Comparison of ENCODE assay signal across 25 cellular contexts in genomic region chr1:243393093-243393492, GRCh38.
A peak's percentile ranks its signal among the peaks of the same experiment; 100 is the strongest.
DNase-seq lines count a peak whose midpoint lies in the region; ATAC-seq, FAIRE-seq and TF ChIP-seq lines count a peak whose summit lies in the region.
"Had no signal": no experiment of that assay in that cellular context is flagged by ENCODE, and none has a peak within 500 bp of the region (broad histone marks: within the 10 kb centered on the region; RNA-seq: fewer than 3 reads in every experiment).

No MANE protein-coding gene starts in this region.

- peak; percentile 51 for DNase-seq in NCI-H82 (lab: John Stamatoyannopoulos, UW)
- no peak for DNase-seq in NCI-H82 treated with DMSO at 0.1 percent for 48 hours (lab: John Stamatoyannopoulos, UW; ENCODE audit: unreplicated experiment)
- DNase-seq in NCI-H446 (lab: John Stamatoyannopoulos, UW): peak; percentile 95
- DNase-seq in cerebellar nuclear complex (lab: John Stamatoyannopoulos, UW): peak; percentile 58 to 82
- peak; percentile 5 for DNase-seq in small intestine
- no peak for DNase-seq in CD8-positive, alpha-beta T cell
- no peak for DNase-seq in GM19238 (ENCODE audit: insufficient read length, low spot score)
- DNase-seq: activated CD4-positive, alpha-beta T cell treated with anti-CD3 and anti-CD28 coated beads, Interleukin-2, amount 10 ng/mL, durations not matched to agents 24 days and 14 days; activated CD8-positive, alpha-beta memory T cell treated with anti-CD3 and anti-CD28 coated beads, Interleukin-2, amount 10 ng/mL, durations not matched to agents 7 days and 5 days; activated naive CD4-positive, alpha-beta T cell treated with anti-CD3 and anti-CD28 coated beads for 36 hours; activated T-cell treated with anti-CD3 and anti-CD28 coated beads, Interleukin-2, amount 50 U/mL, for 72 hours; amniotic stem cell; CD4-positive, alpha-beta T cell; dermis blood vessel endothelial cell; DMS53; lower lobe of right lung; NCI-H187 treated with DMSO at 0.1 percent for 48 hours; nephron progenitor cell; stimulated activated CD4-positive, alpha-beta T cell treated with anti-CD3 and anti-CD28 coated beads, Interleukin-15, amount 100 ng/mL, for 24 hours; stimulated activated naive CD8-positive, alpha-beta T cell treated with anti-CD3 and anti-CD28 coated beads, Interleukin-15, amount 100 ng/mL, for 72 hours; T-helper 2 cell had no signal

- no peaks in the 10 kb centered on the region for H3K9me3 ChIP-seq in small intestine (ENCODE audit: control insufficient read depth, low read depth)
- no peaks in the 10 kb centered on the region for H3K9me3 ChIP-seq in CD8-positive, alpha-beta T cell (ENCODE audit: low read length)
- H3K9me3 ChIP-seq: lower lobe of right lung, tibial nerve had no signal

- no peaks in the 10 kb centered on the region for H3K9me3 Mint-ChIP-seq in CD8-positive, alpha-beta T cell
- H3K9me3 Mint-ChIP-seq: activated CD4-positive, alpha-beta T cell treated with anti-CD3 and anti-CD28 coated beads, Interleukin-2, amount 10 ng/mL, durations not matched to agents 24 days and 14 days; activated naive CD4-positive, alpha-beta T cell treated with anti-CD3 and anti-CD28 coated beads for 36 hours; activated T-cell treated with anti-CD3 and anti-CD28 coated beads, Interleukin-2, amount 50 U/mL, for 72 hours; CD4-positive, alpha-beta T cell; nephron progenitor cell; stimulated activated naive CD8-positive, alpha-beta T cell treated with anti-CD3 and anti-CD28 coated beads, Interleukin-15, amount 100 ng/mL, for 72 hours had no signal

- FAIRE-seq in small intestine (lab: Jason Lieb, UNC): no peak
- FAIRE-seq: GM18507 had no signal

- no peak overlapping the region for H3K27ac ChIP-seq in small intestine (ENCODE audit: low read depth in 1 of 2, low read length in 1 of 2)
- H3K27ac ChIP-seq in CD8-positive, alpha-beta T cell (ENCODE audit: low read depth, low read length): no peak overlapping the region
- H3K27ac ChIP-seq: lower lobe of right lung, tibial nerve had no signal

- no peaks in the 10 kb centered on the region for H3K27me3 Mint-ChIP-seq in CD8-positive, alpha-beta T cell (ENCODE audit: low read depth)
- H3K27me3 Mint-ChIP-seq: activated CD4-positive, alpha-beta T cell treated with anti-CD3 and anti-CD28 coated beads, Interleukin-2, amount 10 ng/mL, durations not matched to agents 24 days and 14 days; activated CD8-positive, alpha-beta memory T cell treated with anti-CD3 and anti-CD28 coated beads, Interleukin-2, amount 10 ng/mL, durations not matched to agents 7 days and 5 days; CD4-positive, alpha-beta T cell; stimulated activated naive CD8-positive, alpha-beta T cell treated with anti-CD3 and anti-CD28 coated beads, Interleukin-15, amount 100 ng/mL, for 72 hours had no signal

- intact Hi-C loops in CD8-positive, alpha-beta T cell (cut with DNase I, micrococcal nuclease): no loop called here

- no peaks in the 10 kb centered on the region for H3K27me3 ChIP-seq in small intestine (ENCODE audit: control insufficient read depth in 2 of 2, insufficient read depth in 2 of 2, low read length in 2 of 2)
- H3K27me3 ChIP-seq in CD8-positive, alpha-beta T cell (ENCODE audit: insufficient read depth, low read length): no peaks in the 10 kb centered on the region
- H3K27me3 ChIP-seq: tibial nerve had no signal

- POLR2A ChIA-PET in CD8-positive, alpha-beta T cell (lab: Charles Lee): no interaction called here

- TF ChIP-seq CTCF in CD8-positive, alpha-beta T cell (IDR thresholded peaks at IDR 0.05): no peak

- no peak overlapping the region for H3K27ac Mint-ChIP-seq in CD8-positive, alpha-beta T cell
- H3K27ac Mint-ChIP-seq: activated CD4-positive, alpha-beta T cell treated with anti-CD3 and anti-CD28 coated beads, Interleukin-2, amount 10 ng/mL, durations not matched to agents 24 days and 14 days; activated CD8-positive, alpha-beta memory T cell treated with anti-CD3 and anti-CD28 coated beads, Interleukin-2, amount 10 ng/mL, durations not matched to agents 7 days and 5 days; activated naive CD4-positive, alpha-beta T cell treated with anti-CD3 and anti-CD28 coated beads for 36 hours; activated T-cell treated with anti-CD3 and anti-CD28 coated beads, Interleukin-2, amount 50 U/mL, for 72 hours; CD4-positive, alpha-beta T cell; nephron progenitor cell; stimulated activated naive CD8-positive, alpha-beta T cell treated with anti-CD3 and anti-CD28 coated beads, Interleukin-15, amount 100 ng/mL, for 72 hours had no signal

- ATAC-seq in CD8-positive, alpha-beta T cell: no peak
- no peak for ATAC-seq in HG02571 (IDR thresholded peaks at IDR 0.05; ENCODE audit: unreplicated experiment)
- ATAC-seq: activated CD8-positive, alpha-beta memory T cell treated with anti-CD3 and anti-CD28 coated beads, Interleukin-2, amount 10 ng/mL, durations not matched to agents 7 days and 5 days; activated T-cell treated with anti-CD3 and anti-CD28 coated beads, Interleukin-2, amount 50 U/mL, for 72 hours; lower lobe of right lung; sciatic nerve; stimulated activated naive CD8-positive, alpha-beta T cell treated with anti-CD3 and anti-CD28 coated beads, Interleukin-15, amount 100 ng/mL, for 72 hours had no signal

- H3K36me3 Mint-ChIP-seq in CD8-positive, alpha-beta T cell: peaks cover 21% of the 10 kb centered on the region
- H3K36me3 Mint-ChIP-seq: activated CD8-positive, alpha-beta memory T cell treated with anti-CD3 and anti-CD28 coated beads, Interleukin-2, amount 10 ng/mL, durations not matched to agents 7 days and 5 days had no signal

- no peaks in the 10 kb centered on the region for H3K4me1 Mint-ChIP-seq in CD8-positive, alpha-beta T cell (ENCODE audit: low read depth)
- H3K4me1 Mint-ChIP-seq: nephron progenitor cell had no signal

- no peaks in the 10 kb centered on the region for H3K36me3 ChIP-seq in small intestine (ENCODE audit: control insufficient read depth in 2 of 2, insufficient read depth in 2 of 2, low read length in 2 of 2)
- H3K36me3 ChIP-seq in CD8-positive, alpha-beta T cell (ENCODE audit: insufficient read depth, low read length): peaks cover 2% of the 10 kb centered on the region

- CTCF ChIA-PET in CD8-positive, alpha-beta T cell (lab: Charles Lee): no interaction called here

- H3K4me3 ChIP-seq in small intestine (ENCODE audit: low read depth in 1 of 2, low read length in 2 of 2): no peak overlapping the region
- no peak overlapping the region for H3K4me3 ChIP-seq in CD8-positive, alpha-beta T cell (ENCODE audit: low read depth, low read length)
- H3K4me3 ChIP-seq: lower lobe of right lung, tibial nerve had no signal

- WGBS in small intestine, 3 donors: 95 to 99% (median 98%) methylated on average over 4 of the region's 4 CpGs

- no peaks in the 10 kb centered on the region for H3K4me1 ChIP-seq in small intestine (ENCODE audit: control insufficient read depth in 2 of 2, insufficient read depth in 1 of 2, low read depth in 1 of 2, low read length in 1 of 2)
- no peaks in the 10 kb centered on the region for H3K4me1 ChIP-seq in CD8-positive, alpha-beta T cell (ENCODE audit: insufficient read depth, low read length)
- H3K4me1 ChIP-seq: lower lobe of right lung, tibial nerve had no signal

- no peak overlapping the region for H3K4me3 Mint-ChIP-seq in CD8-positive, alpha-beta T cell
- H3K4me3 Mint-ChIP-seq: activated CD4-positive, alpha-beta T cell treated with anti-CD3 and anti-CD28 coated beads, Interleukin-2, amount 10 ng/mL, durations not matched to agents 24 days and 14 days; activated CD8-positive, alpha-beta memory T cell treated with anti-CD3 and anti-CD28 coated beads, Interleukin-2, amount 10 ng/mL, durations not matched to agents 7 days and 5 days; activated naive CD4-positive, alpha-beta T cell treated with anti-CD3 and anti-CD28 coated beads for 36 hours; activated T-cell treated with anti-CD3 and anti-CD28 coated beads, Interleukin-2, amount 50 U/mL, for 72 hours; CD4-positive, alpha-beta T cell; nephron progenitor cell; stimulated activated naive CD8-positive, alpha-beta T cell treated with anti-CD3 and anti-CD28 coated beads, Interleukin-15, amount 100 ng/mL, for 72 hours had no signal

Comparison
In these comparisons a context has a peak if more than half of its experiments do, and no peak if none do; other contexts are left out.
1. DNase-seq: peak in NCI-H82 (single experiment), NCI-H446 (2 of 2), cerebellar nuclear complex (2 of 2) and small intestine (single experiment); none in NCI-H82 treated with DMSO at 0.1 percent for 48 hours (single experiment), CD8-positive, alpha-beta T cell (0 of 7) and GM19238 (single experiment).